In genomic region chr12:46507766-46508165, GRCh38 we compare ENCODE assay signal across 1 cellular context.
A peak's percentile ranks its signal among the peaks of the same experiment; 100 is the strongest.
TF ChIP-seq lines count a peak whose summit lies in the region.

No MANE protein-coding gene starts in this region.

TF ChIP-seq in endothelial cell of umbilical vein, 7 proteins besides CTCF, POLR2A, EP300 and RAD21:
- TF ChIP-seq FOS (IDR thresholded peaks at IDR 0.05; ENCODE audit: borderline replicate concordance, insufficient read depth, low read length) = peak; percentile 42
- TF ChIP-seq EZH2 (IDR thresholded peaks at IDR 0.05; ENCODE audit: borderline replicate concordance, low read depth, low read length, severe bottlenecking) = no peak
- TF ChIP-seq POLR2AphosphoS5 (IDR thresholded peaks at IDR 0.05; ENCODE audit: insufficient read depth, low read depth, low read length) = no peak
- no peak for TF ChIP-seq MYC (IDR thresholded peaks at IDR 0.05; ENCODE audit: low read depth, low read length)
- no peak for TF ChIP-seq JUN (IDR thresholded peaks at IDR 0.05; ENCODE audit: borderline replicate concordance, insufficient read depth, insufficient read length, low read depth)
